Comparison of ENCODE assay signal across 18 cellular contexts in the genomic region with DNA sequence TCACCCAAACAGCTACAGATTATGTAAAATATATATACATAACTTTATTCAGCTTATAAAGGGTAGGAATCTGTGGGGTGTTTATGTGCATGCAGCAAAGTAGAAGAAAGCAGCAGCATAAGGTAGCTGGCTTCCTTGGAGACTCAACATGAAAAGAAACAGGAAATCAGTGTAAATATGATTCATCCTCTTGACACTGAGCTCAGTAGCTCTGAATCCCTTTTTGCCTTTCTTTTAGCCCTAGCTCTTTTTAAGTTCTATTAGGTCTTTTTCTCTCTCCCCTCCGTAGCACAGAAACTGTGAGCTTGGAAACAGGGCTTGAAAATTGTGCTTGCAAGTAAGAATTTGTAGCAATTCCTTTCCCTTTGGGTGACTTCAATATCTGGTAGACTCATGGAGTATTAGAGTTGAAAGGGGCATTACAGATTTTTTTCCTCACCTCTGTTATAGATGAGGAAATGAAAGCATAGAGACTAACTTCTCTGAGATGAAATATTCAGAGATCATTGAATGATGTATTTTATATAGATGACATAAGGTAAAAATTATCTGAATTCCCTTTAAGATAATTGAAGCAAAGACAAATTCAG.
DNase-seq lines count a peak whose midpoint lies in the region; ATAC-seq, FAIRE-seq and TF ChIP-seq lines count a peak whose summit lies in the region.
"Had no signal": no experiment of that assay in that cellular context is flagged by ENCODE, and none has a peak within 500 bp of the region (broad histone marks: within the 10 kb centered on the region; RNA-seq: fewer than 3 reads in every experiment).

No MANE protein-coding gene starts in this region.

- CTCF ChIA-PET in activated CD4-positive, alpha-beta T cell treated with anti-CD3 and anti-CD28 coated beads for 36 hours (lab: Charles Lee) = no interaction called here
- CTCF ChIA-PET in HepG2 (lab: Yijun Ruan, JAX; ENCODE audit: low intra/inter-chr PET ratio, low total read pairs) = no interaction called here

- no peak for FAIRE-seq in HepG2 (lab: Jason Lieb, UNC)
- FAIRE-seq: A204.1 had no signal

- intact Hi-C loops in activated CD4-positive, alpha-beta T cell treated with anti-CD3 and anti-CD28 coated beads for 36 hours (cut with DNase I, micrococcal nuclease) = no loop called here
- intact Hi-C loops in activated CD4-positive, alpha-beta T cell treated with anti-CD3 and anti-CD28 coated beads, Interleukin-2, amount 10 ng/mL, durations not matched to agents 24 days and 14 days (cut with micrococcal nuclease) = no loop called here
- intact Hi-C loops in HepG2 (cut with micrococcal nuclease; ENCODE audit: unreplicated experiment) = no loop called here

- no peaks in the 10 kb centered on the region for H3K27me3 Mint-ChIP-seq in activated CD4-positive, alpha-beta T cell treated with anti-CD3 and anti-CD28 coated beads for 36 hours
- H3K27me3 Mint-ChIP-seq in activated CD4-positive, alpha-beta T cell treated with anti-CD3 and anti-CD28 coated beads, Interleukin-2, amount 10 ng/mL, durations not matched to agents 24 days and 14 days = no peaks in the 10 kb centered on the region
- H3K27me3 Mint-ChIP-seq: activated CD4-positive, alpha-beta memory T cell treated with anti-CD3 and anti-CD28 coated beads for 36 hours; central memory CD8-positive, alpha-beta T cell had no signal

- H3K4me3 ChIP-seq in SU-DHL-6 (ENCODE audit: insufficient read depth, low read length, poor library complexity, severe bottlenecking) (no peak overlapping the region), fibroblast of the aortic adventitia (ENCODE audit: low read depth, low read length) (no peak overlapping the region), HepG2 (replicated peaks in 1 of 3; ENCODE audit: insufficient read depth in 1 of 3, low read depth in 2 of 3, low read length in 3 of 3) (no peak overlapping the region)
- H3K4me3 ChIP-seq: lower lobe of right lung, tibial artery had no signal

- H3K27ac Mint-ChIP-seq in activated CD4-positive, alpha-beta T cell treated with anti-CD3 and anti-CD28 coated beads for 36 hours = no peak overlapping the region
- H3K27ac Mint-ChIP-seq in activated CD4-positive, alpha-beta T cell treated with anti-CD3 and anti-CD28 coated beads, Interleukin-2, amount 10 ng/mL, durations not matched to agents 24 days and 14 days = no peak overlapping the region
- H3K27ac Mint-ChIP-seq: activated CD4-positive, alpha-beta memory T cell treated with anti-CD3 and anti-CD28 coated beads for 36 hours; T-helper 2 cell treated with Interferon-gamma antibody and Interleukin-4, amounts not matched to agents 5 μg/mL and 100 μg/mL, for 36 hours had no signal

- H3F3A ChIP-seq in SU-DHL-6 (ENCODE audit: insufficient read depth) = no peaks in the 10 kb centered on the region

- peaks cover 9% of the 10 kb centered on the region for H3K9me3 ChIP-seq in SU-DHL-6 (ENCODE audit: insufficient read depth, low read length)
- no peaks in the 10 kb centered on the region for H3K9me3 ChIP-seq in HepG2 (ENCODE audit: low read length)
- H3K9me3 ChIP-seq: lower lobe of right lung, tibial artery had no signal

- peaks cover 17% of the 10 kb centered on the region for H3K4me1 Mint-ChIP-seq in activated CD4-positive, alpha-beta T cell treated with anti-CD3 and anti-CD28 coated beads for 36 hours
- H3K4me1 Mint-ChIP-seq in activated CD4-positive, alpha-beta T cell treated with anti-CD3 and anti-CD28 coated beads, Interleukin-2, amount 10 ng/mL, durations not matched to agents 24 days and 14 days = no peaks in the 10 kb centered on the region
- H3K4me1 Mint-ChIP-seq: central memory CD8-positive, alpha-beta T cell had no signal

- H4K20me1 ChIP-seq in SU-DHL-6 (ENCODE audit: low read depth, low read length) (no peaks in the 10 kb centered on the region), HepG2 (ENCODE audit: insufficient read depth, low read length) (no peaks in the 10 kb centered on the region)

- H3K79me2 ChIP-seq in SU-DHL-6 (ENCODE audit: insufficient read depth, low read length) (no peaks in the 10 kb centered on the region), HepG2 (ENCODE audit: insufficient read depth, low read length) (no peaks in the 10 kb centered on the region)

- no peak for DNase-seq in activated CD4-positive, alpha-beta T cell treated with anti-CD3 and anti-CD28 coated beads for 36 hours
- DNase-seq in activated CD4-positive, alpha-beta T cell treated with anti-CD3 and anti-CD28 coated beads, Interleukin-2, amount 10 ng/mL, durations not matched to agents 24 days and 14 days = no peak
- peak; percentile 18 for DNase-seq in fibroblast of the aortic adventitia (ENCODE audit: low read depth)
- DNase-seq in superior temporal gyrus (ENCODE audit: extremely low spot score) = peak; percentile 63
- DNase-seq in HepG2 (ENCODE audit: low spot score) = no peak
- DNase-seq: activated CD4-positive, alpha-beta memory T cell treated with anti-CD3 and anti-CD28 coated beads for 36 hours; activated effector memory CD4-positive, alpha-beta T cell treated with Interleukin-2 at 50 U/mL for 16 hours; lower lobe of right lung; NCI-H446 treated with DMSO at 0.1 percent for 48 hours; nucleus accumbens; tibial artery had no signal

- WGBS in HepG2 (ENCODE audit: low lambda C conversion rate) = 5% methylated on average over 1 of the region's 1 CpG

- H3K9me3 Mint-ChIP-seq in activated CD4-positive, alpha-beta T cell treated with anti-CD3 and anti-CD28 coated beads for 36 hours (ENCODE audit: low read depth) = peaks cover 4% of the 10 kb centered on the region
- H3K9me3 Mint-ChIP-seq in activated CD4-positive, alpha-beta T cell treated with anti-CD3 and anti-CD28 coated beads, Interleukin-2, amount 10 ng/mL, durations not matched to agents 24 days and 14 days = no peaks in the 10 kb centered on the region
- H3K9me3 Mint-ChIP-seq: T-helper 2 cell treated with Interferon-gamma antibody and Interleukin-4, amounts not matched to agents 5 μg/mL and 100 μg/mL, for 36 hours had no signal

- H3K36me3 ChIP-seq in SU-DHL-6 (ENCODE audit: low read length) (no peaks in the 10 kb centered on the region; the same call in 1 of the 2 replicates), HepG2 (replicated peaks in 1 of 2; ENCODE audit: control insufficient read depth in 1 of 2, insufficient read depth in 2 of 2, low read length in 2 of 2) (no peaks in the 10 kb centered on the region)
- H3K36me3 ChIP-seq: lower lobe of right lung, tibial artery had no signal

- H3K27me3 ChIP-seq in SU-DHL-6 (ENCODE audit: low read length) (no peaks in the 10 kb centered on the region), HepG2 (ENCODE audit: control insufficient read depth in 1 of 2, insufficient read depth in 2 of 2, low read length in 2 of 2) (no peaks in the 10 kb centered on the region; a peak in 1 of 5 replicates)
- H3K27me3 ChIP-seq: tibial artery had no signal

- H3K27ac ChIP-seq in SU-DHL-6 (ENCODE audit: low read depth, low read length) = no peak overlapping the region
- H3K27ac ChIP-seq in HepG2 (ENCODE audit: extremely low read length, insufficient read depth, low read length) = no peak overlapping the region
- H3K27ac ChIP-seq: epithelial cell of prostate, lower lobe of right lung, tibial artery had no signal

- no peak overlapping the region for H3K4me3 Mint-ChIP-seq in activated CD4-positive, alpha-beta T cell treated with anti-CD3 and anti-CD28 coated beads for 36 hours
- H3K4me3 Mint-ChIP-seq in activated CD4-positive, alpha-beta T cell treated with anti-CD3 and anti-CD28 coated beads, Interleukin-2, amount 10 ng/mL, durations not matched to agents 24 days and 14 days = no peak overlapping the region
- H3K4me3 Mint-ChIP-seq: activated CD4-positive, alpha-beta memory T cell treated with anti-CD3 and anti-CD28 coated beads for 36 hours; central memory CD8-positive, alpha-beta T cell; T-helper 2 cell treated with Interferon-gamma antibody and Interleukin-4, amounts not matched to agents 5 μg/mL and 100 μg/mL, for 36 hours had no signal

- no peak for TF ChIP-seq RAD21 in HepG2 (CRISPR knock-in tag; IDR thresholded peaks at IDR 0.05)

- POLR2A ChIA-PET in activated CD4-positive, alpha-beta T cell treated with anti-CD3 and anti-CD28 coated beads for 36 hours (lab: Charles Lee) = interaction anchor here (0.7 kb wide), 1 partner anchor 77 kb away, joined by 4 read pairs; no protein-coding TSS in a partner anchor
- POLR2A ChIA-PET in HepG2 (lab: Yijun Ruan, JAX) = no interaction called here

- no peak for TF ChIP-seq CTCF in SU-DHL-6 (IDR thresholded peaks at IDR 0.05; ENCODE audit: insufficient read depth, low read length, poor library complexity, severe bottlenecking)
- TF ChIP-seq CTCF in fibroblast of the aortic adventitia (IDR thresholded peaks at IDR 0.05; ENCODE audit: insufficient read depth, low read length) = no peak
- TF ChIP-seq CTCF in HepG2 (CRISPR knock-in tag; IDR thresholded peaks at IDR 0.05) = no peak

- H3K9me2 ChIP-seq in SU-DHL-6 (replicated peaks; ENCODE audit: insufficient read depth, low read length) = no peaks in the 10 kb centered on the region

- BruUV-seq in HepG2 (replicated peaks; lab: Mats Ljungman, UMichigan) = no TSS peak

- no peak overlapping the region for H3K9ac ChIP-seq in SU-DHL-6 (ENCODE audit: low read length)
- H3K9ac ChIP-seq in HepG2 (ENCODE audit: insufficient read depth, low read depth, low read length) = no peak overlapping the region

- H3K4me1 ChIP-seq in HepG2 (ENCODE audit: insufficient read depth, low read length) = no peaks in the 10 kb centered on the region
- H3K4me1 ChIP-seq: lower lobe of right lung, tibial artery had no signal

- peak overlapping the region; percentile 32 for H2AFZ ChIP-seq in SU-DHL-6 (ENCODE audit: low read depth, low read length, severe bottlenecking)
- no peak overlapping the region for H2AFZ ChIP-seq in HepG2 (ENCODE audit: low read length)

- in situ Hi-C loops in HepG2 (cut with HindIII; ENCODE audit: extremely low pct_ligation_motif_present, low pct_unique_long_range_greater_than_20kb) = no loop called here

- no peak for TF ChIP-seq POLR2A in HepG2 (IDR thresholded peaks at IDR 0.05; ENCODE audit: insufficient read depth in 1 of 2, low read depth in 2 of 2, low read length in 2 of 2)

- H3K36me3 Mint-ChIP-seq in activated CD4-positive, alpha-beta T cell treated with anti-CD3 and anti-CD28 coated beads for 36 hours (ENCODE audit: low read depth) = no peaks in the 10 kb centered on the region
- H3K36me3 Mint-ChIP-seq in activated CD4-positive, alpha-beta T cell treated with anti-CD3 and anti-CD28 coated beads, Interleukin-2, amount 10 ng/mL, durations not matched to agents 24 days and 14 days (ENCODE audit: low read depth) = no peaks in the 10 kb centered on the region
- H3K36me3 Mint-ChIP-seq: activated CD4-positive, alpha-beta memory T cell treated with anti-CD3 and anti-CD28 coated beads for 36 hours had no signal

- ATAC-seq in activated CD4-positive, alpha-beta T cell treated with anti-CD3 and anti-CD28 coated beads for 36 hours = peak; percentile 74
- ATAC-seq in GM21360 (IDR thresholded peaks at IDR 0.05; ENCODE audit: unreplicated experiment) (no peak), HepG2 (no peak), GM21367 (IDR thresholded peaks at IDR 0.05; ENCODE audit: unreplicated experiment) (no peak)
- ATAC-seq: lower lobe of right lung had no signal

- no peak overlapping the region for H3K4me2 ChIP-seq in SU-DHL-6 (ENCODE audit: low read depth, low read length, poor library complexity, severe bottlenecking)
- no peak overlapping the region for H3K4me2 ChIP-seq in HepG2 (ENCODE audit: low read depth, low read length)

- TF ChIP-seq EP300 in HepG2 (IDR thresholded peaks at IDR 0.05; ENCODE audit: low read depth in 2 of 2, low read length in 2 of 2) (no peak), HepG2 (CRISPR knock-in tag; IDR thresholded peaks at IDR 0.05; ENCODE audit: borderline replicate concordance) (no peak)

Comparison
In these comparisons a context has a peak if more than half of its experiments do, and no peak if none do; other contexts are left out.
1. DNase-seq: peak in fibroblast of the aortic adventitia (single experiment) and superior temporal gyrus (single experiment); none in activated CD4-positive, alpha-beta T cell treated with anti-CD3 and anti-CD28 coated beads for 36 hours (single experiment), activated CD4-positive, alpha-beta T cell treated with anti-CD3 and anti-CD28 coated beads, Interleukin-2, amount 10 ng/mL, durations not matched to agents 24 days and 14 days (single experiment) and HepG2 (single experiment).